16 cellular contexts compared by ENCODE assay signal in the genomic region with DNA sequence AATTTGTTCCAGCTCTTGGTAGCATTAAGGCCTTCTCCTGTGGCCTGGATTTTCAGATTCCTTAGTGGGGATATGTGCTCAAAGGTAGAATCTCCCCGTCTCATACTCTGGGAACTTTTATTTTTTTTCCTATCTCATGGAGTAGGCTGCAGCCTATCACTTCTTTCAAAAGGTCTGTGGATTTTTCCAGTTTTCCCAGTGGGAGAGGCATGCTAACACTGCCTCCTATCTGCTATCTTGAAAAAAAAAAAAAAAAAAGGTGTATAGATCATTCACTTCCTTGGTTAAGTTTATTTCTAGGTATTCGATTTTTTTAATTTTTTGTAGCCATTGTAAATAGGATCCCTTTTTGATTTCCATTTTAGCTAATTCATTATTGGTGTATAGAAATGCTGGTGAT.
DNase-seq lines count a peak whose midpoint lies in the region; FAIRE-seq and TF ChIP-seq lines count a peak whose summit lies in the region.
"Had no signal": no experiment of that assay in that cellular context is flagged by ENCODE, and none has a peak within 500 bp of the region (broad histone marks: within the 10 kb centered on the region; RNA-seq: fewer than 3 reads in every experiment).

No MANE protein-coding gene starts in this region.

- H3K4me1 ChIP-seq in kidney (ENCODE audit: control insufficient read depth in 1 of 2, insufficient read depth in 1 of 2, low read depth in 1 of 2, low read length in 2 of 2): no peaks in the 10 kb centered on the region
- H3K4me1 ChIP-seq: BLaER1, HAP-1 had no signal

- no peak for DNase-seq in choroid plexus epithelial cell (ENCODE audit: low read depth)
- DNase-seq in retinal pigment epithelial cell (ENCODE audit: low read depth): no peak
- DNase-seq in kidney: no peak
- no peak for DNase-seq in erythroblast (lab: John Stamatoyannopoulos, UW)
- no peak for DNase-seq in HPDE6-E6E7 (ENCODE audit: extremely low spot score)
- DNase-seq: CD8-positive, alpha-beta memory T cell; NCI-H1048; NCI-H1436 treated with DMSO at 0.1 percent for 48 hours; NCI-H2081 treated with DMSO at 0.1 percent for 48 hours; NCI-H510A treated with DMSO at 0.1 percent for 48 hours had no signal

- no peak for FAIRE-seq in kidney (lab: Jason Lieb, UNC)
- FAIRE-seq: D721Med had no signal

- TF ChIP-seq POLR2A in erythroblast (IDR thresholded peaks at IDR 0.05; ENCODE audit: low read length): no peak

- H3K9ac ChIP-seq in kidney (ENCODE audit: low read length in 2 of 2): no peak overlapping the region
- H3K9ac ChIP-seq: BLaER1, KMS-11 had no signal

- no peak overlapping the region for H3K4me3 ChIP-seq in choroid plexus epithelial cell (ENCODE audit: low read depth, low read length)
- no peak overlapping the region for H3K4me3 ChIP-seq in retinal pigment epithelial cell (ENCODE audit: low read length)
- H3K4me3 ChIP-seq in kidney (ENCODE audit: low read length in 2 of 2): no peak overlapping the region
- H3K4me3 ChIP-seq: BLaER1, HAP-1 had no signal

- intact Hi-C loops in kidney (cut with DNase I): no loop called here

- H3K27ac ChIP-seq in C4-2B (no peak overlapping the region), kidney (ENCODE audit: low read depth in 2 of 2, low read length in 2 of 2) (no peak overlapping the region)
- H3K27ac ChIP-seq: BLaER1, KMS-11 had no signal

- no peak for TF ChIP-seq EP300 in Ishikawa (IDR thresholded peaks at IDR 0.05; ENCODE audit: borderline replicate concordance)

- H3K9me3 ChIP-seq in kidney (ENCODE audit: control insufficient read depth in 1 of 2, low read length in 2 of 2): no peaks in the 10 kb centered on the region
- H3K9me3 ChIP-seq: HAP-1 had no signal

- H3K36me3 ChIP-seq in kidney (ENCODE audit: control insufficient read depth in 1 of 2, insufficient read depth in 2 of 2, low read length in 2 of 2): no peaks in the 10 kb centered on the region
- H3K36me3 ChIP-seq: BLaER1, HAP-1 had no signal

- peak; percentile 26; the same call in 1 of the 2 replicates for TF ChIP-seq RAD21 in Ishikawa (IDR thresholded peaks at IDR 0.05; ENCODE audit: low read depth)

- TF ChIP-seq CTCF in C4-2B (conservative IDR thresholded peaks at IDR 0.05) (peak; percentile 23; the same call in 1 of the 2 replicates), choroid plexus epithelial cell (conservative IDR thresholded peaks at IDR 0.05; ENCODE audit: low read depth, low read length) (peak; percentile 22), retinal pigment epithelial cell (conservative IDR thresholded peaks at IDR 0.05; ENCODE audit: low read depth, low read length) (peak; percentile 22), kidney (IDR thresholded peaks at IDR 0.05; ENCODE audit: borderline replicate concordance, extremely low read depth, insufficient read depth) (no peak)

TF ChIP-seq in Ishikawa, 13 proteins besides CTCF, POLR2A, EP300 and RAD21:
- no peak for TF ChIP-seq TAF1 (IDR thresholded peaks at IDR 0.05; ENCODE audit: low read depth)
- TF ChIP-seq YY1 (IDR thresholded peaks at IDR 0.05; ENCODE audit: low read depth): no peak
- TF ChIP-seq, protein P1, sequence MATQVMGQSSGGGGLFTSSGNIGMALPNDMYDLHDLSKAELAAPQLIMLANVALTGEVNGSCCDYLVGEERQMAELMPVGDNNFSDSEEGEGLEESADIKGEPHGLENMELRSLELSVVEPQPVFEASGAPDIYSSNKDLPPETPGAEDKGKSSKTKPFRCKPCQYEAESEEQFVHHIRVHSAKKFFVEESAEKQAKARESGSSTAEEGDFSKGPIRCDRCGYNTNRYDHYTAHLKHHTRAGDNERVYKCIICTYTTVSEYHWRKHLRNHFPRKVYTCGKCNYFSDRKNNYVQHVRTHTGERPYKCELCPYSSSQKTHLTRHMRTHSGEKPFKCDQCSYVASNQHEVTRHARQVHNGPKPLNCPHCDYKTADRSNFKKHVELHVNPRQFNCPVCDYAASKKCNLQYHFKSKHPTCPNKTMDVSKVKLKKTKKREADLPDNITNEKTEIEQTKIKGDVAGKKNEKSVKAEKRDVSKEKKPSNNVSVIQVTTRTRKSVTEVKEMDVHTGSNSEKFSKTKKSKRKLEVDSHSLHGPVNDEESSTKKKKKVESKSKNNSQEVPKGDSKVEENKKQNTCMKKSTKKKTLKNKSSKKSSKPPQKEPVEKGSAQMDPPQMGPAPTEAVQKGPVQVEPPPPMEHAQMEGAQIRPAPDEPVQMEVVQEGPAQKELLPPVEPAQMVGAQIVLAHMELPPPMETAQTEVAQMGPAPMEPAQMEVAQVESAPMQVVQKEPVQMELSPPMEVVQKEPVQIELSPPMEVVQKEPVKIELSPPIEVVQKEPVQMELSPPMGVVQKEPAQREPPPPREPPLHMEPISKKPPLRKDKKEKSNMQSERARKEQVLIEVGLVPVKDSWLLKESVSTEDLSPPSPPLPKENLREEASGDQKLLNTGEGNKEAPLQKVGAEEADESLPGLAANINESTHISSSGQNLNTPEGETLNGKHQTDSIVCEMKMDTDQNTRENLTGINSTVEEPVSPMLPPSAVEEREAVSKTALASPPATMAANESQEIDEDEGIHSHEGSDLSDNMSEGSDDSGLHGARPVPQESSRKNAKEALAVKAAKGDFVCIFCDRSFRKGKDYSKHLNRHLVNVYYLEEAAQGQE (IDR thresholded peaks at IDR 0.05; ENCODE audit: low read depth): no peak
- TF ChIP-seq CEBPB (IDR thresholded peaks at IDR 0.05): no peak
- TF ChIP-seq FOXM1 (IDR thresholded peaks at IDR 0.05; ENCODE audit: borderline replicate concordance, low read depth): no peak
- TF ChIP-seq TCF12 (IDR thresholded peaks at IDR 0.05; ENCODE audit: low read depth): no peak
- TF ChIP-seq, protein P2, sequence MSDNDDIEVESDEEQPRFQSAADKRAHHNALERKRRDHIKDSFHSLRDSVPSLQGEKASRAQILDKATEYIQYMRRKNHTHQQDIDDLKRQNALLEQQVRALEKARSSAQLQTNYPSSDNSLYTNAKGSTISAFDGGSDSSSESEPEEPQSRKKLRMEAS (IDR thresholded peaks at IDR 0.05): no peak
- no peak for TF ChIP-seq NFIC (IDR thresholded peaks at IDR 0.05)
- TF ChIP-seq ZBTB7A (IDR thresholded peaks at IDR 0.05; ENCODE audit: low read depth): no peak
